14 cellular contexts compared by ENCODE assay signal in the genomic region with DNA sequence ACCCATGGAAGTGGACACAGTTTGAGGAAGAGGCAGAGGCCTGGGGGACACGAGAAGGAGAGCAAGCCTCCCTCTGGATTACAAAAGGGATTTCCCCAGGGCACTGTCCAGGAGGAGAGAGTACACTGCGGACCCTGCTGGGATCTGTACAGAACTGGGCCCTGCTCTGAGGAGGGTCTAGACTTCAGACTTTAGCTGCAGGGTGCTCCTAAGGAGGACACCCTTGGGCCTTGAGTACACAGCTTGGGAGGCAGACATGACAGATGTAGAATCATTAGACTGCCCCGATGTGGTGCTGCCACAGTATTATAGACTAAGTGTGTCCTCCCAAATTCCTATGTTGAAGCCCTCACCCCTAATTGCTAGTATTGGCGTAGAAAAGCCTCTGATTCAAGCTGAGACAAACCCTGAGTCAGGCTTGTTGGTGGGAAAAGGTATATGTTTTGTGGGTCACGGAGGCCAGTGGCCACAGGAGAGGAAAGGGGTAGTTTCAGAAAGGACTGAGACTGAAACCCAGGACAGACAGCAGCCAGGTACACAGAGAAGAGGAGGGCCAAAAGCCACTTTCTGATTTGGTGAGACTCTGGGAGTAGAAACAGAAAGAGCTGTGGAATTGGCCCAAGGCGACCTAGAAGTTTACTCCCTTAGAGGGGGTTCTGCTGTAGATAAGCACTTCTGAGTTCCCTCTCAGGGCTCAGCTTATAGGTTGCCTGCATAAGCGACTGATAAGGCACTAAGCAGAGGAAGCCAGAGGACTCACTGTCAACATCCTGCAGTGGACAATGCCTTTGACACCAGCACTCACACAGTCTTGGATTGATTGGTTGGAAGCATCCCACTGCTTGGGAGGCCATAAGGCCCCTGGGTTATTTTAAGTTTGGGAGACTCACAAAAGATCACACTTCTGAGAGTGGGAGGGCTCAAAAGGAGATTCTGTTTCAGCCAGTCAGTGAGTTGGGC. TPM values are rescaled to one million over a fixed set of nuclear protein-coding genes. Genes with fewer than 3 reads are reported as not detected.
DNase-seq lines count a peak whose midpoint lies in the region; ATAC-seq and TF ChIP-seq lines count a peak whose summit lies in the region.
"Had no signal": no experiment of that assay in that cellular context is flagged by ENCODE, and none has a peak within 500 bp of the region (broad histone marks: within the 10 kb centered on the region; RNA-seq: fewer than 3 reads in every experiment).

No MANE protein-coding gene starts in this region.

- no peak overlapping the region for H3K27ac ChIP-seq in GM23338 (ENCODE audit: low read depth)
- peak overlapping the region; percentile 42; the same call in 1 of the 2 replicates for H3K27ac ChIP-seq in KMS-11
- H3K27ac ChIP-seq: ovary, Peyer's patch had no signal

- H3K4me1 Mint-ChIP-seq in GM23338 (peaks cover 9% of the 10 kb centered on the region; the same call in 2 of the 3 replicates), neural crest cell (peaks cover 10% of the 10 kb centered on the region)
- no peaks in the 10 kb centered on the region for H3K4me1 Mint-ChIP-seq in activated CD4-positive, alpha-beta memory T cell treated with anti-CD3 and anti-CD28 coated beads, Interleukin-2, amount 10 ng/mL, durations not matched to agents 7 days and 5 days
- no peaks in the 10 kb centered on the region for H3K4me1 Mint-ChIP-seq in activated CD4-positive, alpha-beta memory T cell treated with anti-CD3 and anti-CD28 coated beads for 36 hours (ENCODE audit: low read depth)
- H3K4me1 Mint-ChIP-seq: stimulated activated memory B cell treated with anti-CD40 and anti-IgM and Interleukin-4, amounts not matched to agents 10 μg/mL and 1 μg/mL and 100 μg/mL, for 72 hours had no signal

- CTCF ChIA-PET in activated CD4-positive, alpha-beta memory T cell treated with anti-CD3 and anti-CD28 coated beads, Interleukin-2, amount 10 ng/mL, durations not matched to agents 7 days and 5 days (lab: Charles Lee), result no interaction called here
- CTCF ChIA-PET in activated CD4-positive, alpha-beta memory T cell treated with anti-CD3 and anti-CD28 coated beads for 36 hours (lab: Charles Lee), result no interaction called here

- no peaks in the 10 kb centered on the region for H3K36me3 Mint-ChIP-seq in GM23338 (ENCODE audit: low read depth)
- no peaks in the 10 kb centered on the region for H3K36me3 Mint-ChIP-seq in neural crest cell (ENCODE audit: low read depth)
- H3K36me3 Mint-ChIP-seq in activated CD4-positive, alpha-beta memory T cell treated with anti-CD3 and anti-CD28 coated beads, Interleukin-2, amount 10 ng/mL, durations not matched to agents 7 days and 5 days (ENCODE audit: low read depth), result no peaks in the 10 kb centered on the region
- no peaks in the 10 kb centered on the region for H3K36me3 Mint-ChIP-seq in activated CD4-positive, alpha-beta memory T cell treated with anti-CD3 and anti-CD28 coated beads for 36 hours
- H3K36me3 Mint-ChIP-seq: stimulated activated memory B cell treated with anti-CD40 and anti-IgM and Interleukin-4, amounts not matched to agents 10 μg/mL and 1 μg/mL and 100 μg/mL, for 72 hours had no signal

- intact Hi-C loops in activated CD4-positive, alpha-beta memory T cell treated with anti-CD3 and anti-CD28 coated beads for 36 hours (cut with micrococcal nuclease), result no loop called here

- H2AFZ ChIP-seq in GM23338 (peak overlapping the region; percentile 66; the same call in 1 of the 2 replicates), KMS-11 (ENCODE audit: low read depth) (peak overlapping the region; percentile 54)

- H3K4me1 ChIP-seq in GM23338 (ENCODE audit: insufficient read depth), result no peaks in the 10 kb centered on the region
- H3K4me1 ChIP-seq in KMS-11 (ENCODE audit: low read depth, poor library complexity, severe bottlenecking), result peaks cover 14% of the 10 kb centered on the region
- H3K4me1 ChIP-seq: Peyer's patch had no signal

- H3K27me3 Mint-ChIP-seq in GM23338 (ENCODE audit: insufficient read depth, low read depth, poor library complexity) (peaks cover 2% of the 10 kb centered on the region), neural crest cell (ENCODE audit: low read depth) (no peaks in the 10 kb centered on the region)
- H3K27me3 Mint-ChIP-seq in activated CD4-positive, alpha-beta memory T cell treated with anti-CD3 and anti-CD28 coated beads, Interleukin-2, amount 10 ng/mL, durations not matched to agents 7 days and 5 days, result peaks cover 3% of the 10 kb centered on the region
- peaks cover 5% of the 10 kb centered on the region for H3K27me3 Mint-ChIP-seq in activated CD4-positive, alpha-beta memory T cell treated with anti-CD3 and anti-CD28 coated beads for 36 hours
- H3K27me3 Mint-ChIP-seq: stimulated activated memory B cell treated with anti-CD40 and anti-IgM and Interleukin-4, amounts not matched to agents 10 μg/mL and 1 μg/mL and 100 μg/mL, for 72 hours had no signal

- H3K4me3 Mint-ChIP-seq in GM23338 (no peak overlapping the region), neural crest cell (no peak overlapping the region)
- H3K4me3 Mint-ChIP-seq in activated CD4-positive, alpha-beta memory T cell treated with anti-CD3 and anti-CD28 coated beads, Interleukin-2, amount 10 ng/mL, durations not matched to agents 7 days and 5 days, result no peak overlapping the region
- H3K4me3 Mint-ChIP-seq in activated CD4-positive, alpha-beta memory T cell treated with anti-CD3 and anti-CD28 coated beads for 36 hours, result no peak overlapping the region
- H3K4me3 Mint-ChIP-seq: stimulated activated memory B cell treated with anti-CD40 and anti-IgM and Interleukin-4, amounts not matched to agents 10 μg/mL and 1 μg/mL and 100 μg/mL, for 72 hours had no signal

- TF ChIP-seq CTCF in GM23338 (conservative IDR thresholded peaks at IDR 0.05; ENCODE audit: low read depth in 2 of 2) (no peak), KMS-11 (conservative IDR thresholded peaks at IDR 0.05; ENCODE audit: low read depth, low read length) (no peak), neural crest cell (conservative IDR thresholded peaks at IDR 0.05) (no peak)

- no peak overlapping the region for H3K4me3 ChIP-seq in GM23338
- H3K4me3 ChIP-seq in KMS-11 (IDR thresholded peaks at IDR 0.05; ENCODE audit: insufficient read depth, low read depth, low read length), result no peak overlapping the region
- H3K4me3 ChIP-seq: lung, ovary, Peyer's patch had no signal

- no peaks in the 10 kb centered on the region for H3K79me2 ChIP-seq in GM23338 (replicated peaks; ENCODE audit: insufficient read depth)
- no peaks in the 10 kb centered on the region for H3K79me2 ChIP-seq in KMS-11 (ENCODE audit: insufficient read depth, low read depth)

- H3K9me2 ChIP-seq in GM23338 (ENCODE audit: insufficient read depth), result no peaks in the 10 kb centered on the region

- no peak overlapping the region; the same call in 1 of the 2 replicates for H3K27ac Mint-ChIP-seq in GM23338
- peak overlapping the region; percentile 76 for H3K27ac Mint-ChIP-seq in neural crest cell (ENCODE audit: unreplicated experiment)
- no peak overlapping the region for H3K27ac Mint-ChIP-seq in activated CD4-positive, alpha-beta memory T cell treated with anti-CD3 and anti-CD28 coated beads, Interleukin-2, amount 10 ng/mL, durations not matched to agents 7 days and 5 days
- no peak overlapping the region for H3K27ac Mint-ChIP-seq in activated CD4-positive, alpha-beta memory T cell treated with anti-CD3 and anti-CD28 coated beads for 36 hours
- H3K27ac Mint-ChIP-seq: stimulated activated memory B cell treated with anti-CD40 and anti-IgM and Interleukin-4, amounts not matched to agents 10 μg/mL and 1 μg/mL and 100 μg/mL, for 72 hours had no signal

- H4K20me1 ChIP-seq in GM23338 (replicated peaks; ENCODE audit: insufficient read depth) (no peaks in the 10 kb centered on the region), KMS-11 (ENCODE audit: insufficient read depth) (no peaks in the 10 kb centered on the region)

- no peaks in the 10 kb centered on the region for H3K36me3 ChIP-seq in GM23338 (ENCODE audit: insufficient read depth)
- H3K36me3 ChIP-seq in KMS-11 (ENCODE audit: insufficient read depth), result no peaks in the 10 kb centered on the region
- H3K36me3 ChIP-seq: ovary, Peyer's patch had no signal

- DNase-seq in GM23338 (ENCODE audit: low spot score) (no peak), neural crest cell (ENCODE audit: low read depth, low spot score) (no peak), EL (no peak), HK-2 (ENCODE audit: unreplicated experiment) (no peak)
- DNase-seq in activated CD4-positive, alpha-beta memory T cell treated with anti-CD3 and anti-CD28 coated beads, Interleukin-2, amount 10 ng/mL, durations not matched to agents 7 days and 5 days, result no peak
- no peak for DNase-seq in activated CD4-positive, alpha-beta memory T cell treated with anti-CD3 and anti-CD28 coated beads for 36 hours
- DNase-seq: activated T-cell treated with anti-CD3 and anti-CD28 coated beads for 4 hours, anterior cingulate cortex, ovary, Peyer's patch had no signal

- H3K4me2 ChIP-seq in GM23338 (no peak overlapping the region), KMS-11 (peak overlapping the region; percentile 57)

- ATAC-seq in GM19025 (IDR thresholded peaks at IDR 0.05; ENCODE audit: low read depth, unreplicated experiment) (peak; percentile 70), GM23338 (peak; percentile 39; the same call in 2 of the 3 replicates)
- ATAC-seq: stimulated activated memory B cell treated with anti-CD40 and anti-IgM and Interleukin-4, amounts not matched to agents 10 μg/mL and 1 μg/mL and 100 μg/mL, for 72 hours had no signal

- H3K9ac ChIP-seq in KMS-11, result no peak overlapping the region; the same call in 1 of the 2 replicates

- H3K27me3 ChIP-seq in GM23338 (ENCODE audit: insufficient read depth) (no peaks in the 10 kb centered on the region), KMS-11 (ENCODE audit: insufficient read depth, low read depth) (no peaks in the 10 kb centered on the region)
- H3K27me3 ChIP-seq: ovary, Peyer's patch had no signal

- H3F3A ChIP-seq in GM23338 (replicated peaks; ENCODE audit: low read depth), result no peaks in the 10 kb centered on the region

- POLR2A ChIA-PET in activated CD4-positive, alpha-beta memory T cell treated with anti-CD3 and anti-CD28 coated beads, Interleukin-2, amount 10 ng/mL, durations not matched to agents 7 days and 5 days (lab: Charles Lee), result no interaction called here
- POLR2A ChIA-PET in activated CD4-positive, alpha-beta memory T cell treated with anti-CD3 and anti-CD28 coated beads for 36 hours (lab: Charles Lee), result no interaction called here

- no peaks in the 10 kb centered on the region for H3K9me3 Mint-ChIP-seq in GM23338
- no peaks in the 10 kb centered on the region for H3K9me3 Mint-ChIP-seq in neural crest cell
- no peaks in the 10 kb centered on the region for H3K9me3 Mint-ChIP-seq in activated CD4-positive, alpha-beta memory T cell treated with anti-CD3 and anti-CD28 coated beads, Interleukin-2, amount 10 ng/mL, durations not matched to agents 7 days and 5 days
- no peaks in the 10 kb centered on the region for H3K9me3 Mint-ChIP-seq in activated CD4-positive, alpha-beta memory T cell treated with anti-CD3 and anti-CD28 coated beads for 36 hours
- H3K9me3 Mint-ChIP-seq: stimulated activated memory B cell treated with anti-CD40 and anti-IgM and Interleukin-4, amounts not matched to agents 10 μg/mL and 1 μg/mL and 100 μg/mL, for 72 hours had no signal

RNA-seq across cellular contexts. Expression of a gene that starts 16.5 kb away (rescaled TPM):
- 23.8 and 24.5 TPM in 2 replicates for total RNA-seq in GM23338 (2014; rRNA removed; shearing (Covaris generic))
- 7.5 and 8.4 TPM in 2 replicates for polyA plus RNA-seq in GM23338 (2016; fragmentation: Nextera tagmentation; extraction: Ambion mirVana)
- total RNA-seq in neural crest cell, result 11.1 and 11.8 TPM in 2 replicates
- under 1 TPM; 0.20 to 0.35 TPM for total RNA-seq in activated CD4-positive, alpha-beta memory T cell treated with anti-CD3 and anti-CD28 coated beads, Interleukin-2, amount 10 ng/mL, durations not matched to agents 7 days and 5 days
- under 1 TPM; 0.05 to 0.12 TPM for total RNA-seq in activated CD4-positive, alpha-beta memory T cell treated with anti-CD3 and anti-CD28 coated beads for 36 hours
